1 cellular context compared by ENCODE assay signal in genomic region chr6:54255881-54256280, GRCh38.
TF ChIP-seq lines count a peak whose summit lies in the region.

No MANE protein-coding gene starts in this region.

TF ChIP-seq in HepG2, 621 proteins besides CTCF, POLR2A, EP300 and RAD21 (continued from another document):
- TF ChIP-seq NFE2L2 (IDR thresholded peaks at IDR 0.05; ENCODE audit: low read length), result 0 out of 2 replicates have a peak, but pooled peaks have one; percentile 37
